26 cellular contexts compared by ENCODE assay signal in the genomic region with DNA sequence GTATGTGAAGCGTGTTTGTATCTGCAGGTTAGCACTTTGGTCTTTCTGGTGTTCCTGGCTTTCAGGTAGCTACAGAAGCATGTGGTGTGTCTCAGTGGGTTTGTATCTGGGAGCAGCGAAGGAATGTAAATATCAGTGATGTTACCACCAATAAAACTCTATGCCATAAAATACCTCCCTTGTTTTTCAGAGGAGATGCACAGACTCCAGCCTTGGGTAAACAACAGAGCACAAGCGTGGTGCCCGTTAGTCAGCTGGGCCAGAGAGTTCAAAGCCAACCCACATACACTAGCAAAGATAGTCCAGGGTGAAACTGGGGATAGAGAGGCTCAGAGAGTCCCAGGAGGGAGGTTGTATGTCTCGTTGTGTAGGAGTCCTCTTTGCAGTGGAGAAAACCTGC.
DNase-seq lines count a peak whose midpoint lies in the region; ATAC-seq and TF ChIP-seq lines count a peak whose summit lies in the region.
"Had no signal": no experiment of that assay in that cellular context is flagged by ENCODE, and none has a peak within 500 bp of the region (broad histone marks: within the 10 kb centered on the region; RNA-seq: fewer than 3 reads in every experiment).

No MANE protein-coding gene starts in this region.

- no peak overlapping the region for H3K4me2 ChIP-seq in H9 (ENCODE audit: insufficient read depth, insufficient read length, low read length)
- peak overlapping the region; percentile 0 for H3K4me2 ChIP-seq in hepatocyte
- H3K4me2 ChIP-seq: KMS-11, PC-9 had no signal

- H3K4me1 ChIP-seq in H9 (ENCODE audit: insufficient read depth, low read length) (peaks cover 10% of the 10 kb centered on the region), hepatocyte (ENCODE audit: insufficient read depth) (peaks cover 20% of the 10 kb centered on the region)

- no peak for TF ChIP-seq CTCF in H9 (conservative IDR thresholded peaks at IDR 0.05)
- no peak for TF ChIP-seq CTCF in hepatocyte (IDR thresholded peaks at IDR 0.05; ENCODE audit: poor library complexity)
- TF ChIP-seq CTCF in progenitor cell of endocrine pancreas (IDR thresholded peaks at IDR 0.05; ENCODE audit: unreplicated experiment): no peak

- no peak overlapping the region for H2BK12ac ChIP-seq in H9 (ENCODE audit: insufficient read length, low read depth, low read length)

- no peak for ATAC-seq in activated T-cell treated with anti-CD3 and anti-CD28 coated beads, Interleukin-2, amount 50 U/mL, for 4 hours

- H3K9ac ChIP-seq in H9 (ENCODE audit: extremely low read depth, insufficient read length, low read length): no peak overlapping the region
- H3K9ac ChIP-seq: KMS-11 had no signal

- H2AFZ ChIP-seq in H9 (ENCODE audit: low read length): no peak overlapping the region
- H2AFZ ChIP-seq in hepatocyte: no peak overlapping the region
- H2AFZ ChIP-seq: PC-9 had no signal

- no peaks in the 10 kb centered on the region for H3K79me2 ChIP-seq in H9 (ENCODE audit: insufficient read depth, low read length)
- H3K79me2 ChIP-seq in hepatocyte: no peaks in the 10 kb centered on the region

- H2BK120ac ChIP-seq in H9 (ENCODE audit: low read depth, low read length, poor library complexity, severe bottlenecking): no peak overlapping the region

- H3K9me2 ChIP-seq in hepatocyte (replicated peaks; ENCODE audit: insufficient read depth): no peaks in the 10 kb centered on the region

- in situ Hi-C loops in G401 (cut with HindIII; ENCODE audit: low sequenced_read_pairs): no loop called here

- H4K5ac ChIP-seq in H9 (ENCODE audit: insufficient read length, low read depth, low read length): no peak overlapping the region

- H2BK5ac ChIP-seq in H9 (ENCODE audit: insufficient read length, low read length): no peak overlapping the region

- no peak overlapping the region for H3K23ac ChIP-seq in H9 (ENCODE audit: insufficient read length, low read depth, low read length)

- peaks cover 8% of the 10 kb centered on the region for H3K27me3 Mint-ChIP-seq in H9 (ENCODE audit: low read depth)
- H3K27me3 Mint-ChIP-seq in progenitor cell of endocrine pancreas: peaks cover 13% of the 10 kb centered on the region
- H3K27me3 Mint-ChIP-seq in activated T-cell treated with anti-CD3 and anti-CD28 coated beads, Interleukin-2, amount 50 U/mL, for 4 hours (ENCODE audit: low read depth): peaks cover 17% of the 10 kb centered on the region
- H3K27me3 Mint-ChIP-seq: CD4-positive, CD25-positive, alpha-beta regulatory T cell had no signal

- no peak overlapping the region for H3K4me3 ChIP-seq in hepatocyte
- H3K4me3 ChIP-seq: PC-9, SK-N-MC had no signal

- H3K4me3 Mint-ChIP-seq in H9: no peak overlapping the region
- no peak overlapping the region for H3K4me3 Mint-ChIP-seq in progenitor cell of endocrine pancreas (ENCODE audit: low read depth)
- H3K4me3 Mint-ChIP-seq in activated T-cell treated with anti-CD3 and anti-CD28 coated beads, Interleukin-2, amount 50 U/mL, for 4 hours: no peak overlapping the region
- H3K4me3 Mint-ChIP-seq: CD4-positive, CD25-positive, alpha-beta regulatory T cell; HFFc6 had no signal

- H3K36me3 Mint-ChIP-seq in H9 (ENCODE audit: insufficient read depth in 1 of 3, low read depth in 3 of 3) (no peaks in the 10 kb centered on the region), progenitor cell of endocrine pancreas (ENCODE audit: insufficient read depth) (no peaks in the 10 kb centered on the region)
- H3K36me3 Mint-ChIP-seq in activated T-cell treated with anti-CD3 and anti-CD28 coated beads, Interleukin-2, amount 50 U/mL, for 4 hours (ENCODE audit: insufficient read depth): no peaks in the 10 kb centered on the region
- H3K36me3 Mint-ChIP-seq: CD4-positive, CD25-positive, alpha-beta regulatory T cell had no signal

- H4K91ac ChIP-seq in H9 (ENCODE audit: insufficient read length, low read depth, low read length): no peak overlapping the region

- no peak overlapping the region for H3K56ac ChIP-seq in H9 (ENCODE audit: insufficient read length, low read depth, low read length)

- H3K4me1 Mint-ChIP-seq in H9 (peaks cover 36 to 46% of the 10 kb centered on the region in 2 experiments), progenitor cell of endocrine pancreas (ENCODE audit: low read depth) (peaks cover 17% of the 10 kb centered on the region)
- no peaks in the 10 kb centered on the region for H3K4me1 Mint-ChIP-seq in activated T-cell treated with anti-CD3 and anti-CD28 coated beads, Interleukin-2, amount 50 U/mL, for 4 hours (ENCODE audit: low read depth)

- no peak overlapping the region for H3K18ac ChIP-seq in H9 (ENCODE audit: insufficient read length, low read depth, low read length)

- H2BK15ac ChIP-seq in H9 (ENCODE audit: low read depth, low read length): no peak overlapping the region

- H2AK5ac ChIP-seq in H9 (ENCODE audit: insufficient read length, low read length): no peak overlapping the region

- H3K14ac ChIP-seq in H9 (ENCODE audit: insufficient read depth, low read length): 0 out of 2 replicates have a peak overlapping the region, but pooled peaks have one; percentile 49

- H3K27me3 ChIP-seq in H9 (ENCODE audit: insufficient read depth, low read length): no peaks in the 10 kb centered on the region
- no peaks in the 10 kb centered on the region for H3K27me3 ChIP-seq in hepatocyte

- H3T11ph ChIP-seq in H9 (ENCODE audit: low read length): no peak overlapping the region

- H2BK20ac ChIP-seq in H9 (ENCODE audit: low read depth, low read length, poor library complexity, severe bottlenecking): no peak overlapping the region

- H3K27ac ChIP-seq in H9 (ENCODE audit: insufficient read length, low read depth, low read length) (no peak overlapping the region), hepatocyte (peak overlapping the region; percentile 13)
- H3K27ac ChIP-seq: HL-60, KMS-11, PC-9, RWPE1, SK-N-MC had no signal

- H3K27ac Mint-ChIP-seq in H9 (no peak overlapping the region), progenitor cell of endocrine pancreas (peak overlapping the region; percentile 65)
- H3K27ac Mint-ChIP-seq: CD4-positive, CD25-positive, alpha-beta regulatory T cell; HFFc6 had no signal

- H3K9me3 Mint-ChIP-seq in H9: no peaks in the 10 kb centered on the region; a peak in 1 of 5 replicates
- H3K9me3 Mint-ChIP-seq in progenitor cell of endocrine pancreas (ENCODE audit: low read depth): no peaks in the 10 kb centered on the region
- H3K9me3 Mint-ChIP-seq in activated T-cell treated with anti-CD3 and anti-CD28 coated beads, Interleukin-2, amount 50 U/mL, for 4 hours: no peaks in the 10 kb centered on the region

- H3K36me3 ChIP-seq in hepatocyte (replicated peaks; ENCODE audit: insufficient read depth, low read depth): no peaks in the 10 kb centered on the region

- DNase-seq in H9 (no peak), LoVo (ENCODE audit: low spot score) (peak; percentile 38), hepatocyte (ENCODE audit: low spot score) (peak; percentile 60), progenitor cell of endocrine pancreas (ENCODE audit: low spot score, unreplicated experiment) (no peak), G401 (ENCODE audit: low spot score) (no peak), NOMO-1 (lab: John Stamatoyannopoulos, UW; ENCODE audit: unreplicated experiment in 2 of 2) (no peak)
- no peak for DNase-seq in activated T-cell treated with anti-CD3 and anti-CD28 coated beads, Interleukin-2, amount 50 U/mL, for 4 hours
- DNase-seq: Calu3; CD4-positive, CD25-positive, alpha-beta regulatory T cell; DMS153; GF-D8; HFFc6; IMR-90; MV-4-11; NCI-H1105 treated with DMSO at 0.1 percent for 48 hours; NCI-H1694; NCI-H2081; NCI-H2171 treated with DMSO at 0.1 percent for 48 hours; NCI-H524 treated with DMSO at 0.1 percent for 48 hours; PC-9; SHP77 treated with DMSO at 0.1 percent for 48 hours; SW 1271 had no signal

- no peaks in the 10 kb centered on the region for H3K79me1 ChIP-seq in H9 (ENCODE audit: insufficient read depth, low read depth, low read length, poor library complexity, severe bottlenecking)

- H3K4ac ChIP-seq in H9 (ENCODE audit: low read depth, low read length): no peak overlapping the region

- H4K8ac ChIP-seq in H9 (replicated peaks; ENCODE audit: insufficient read length, low read depth, low read length): no peak overlapping the region

- H3K9me3 ChIP-seq in H9 (ENCODE audit: control insufficient read depth, low read depth, low read length) (no peaks in the 10 kb centered on the region), hepatocyte (ENCODE audit: low read depth) (no peaks in the 10 kb centered on the region)

- WGBS in H9 (ENCODE audit: extremely low coverage, insufficient read length, low lambda C conversion rate): 100% methylated on average over 1 of the region's 5 CpGs
- 30% methylated on average over 5 of the region's 5 CpGs for WGBS in hepatocyte (ENCODE audit: low lambda C conversion rate, missing lambda C conversion rate)

- H4K20me1 ChIP-seq in H9 (ENCODE audit: control insufficient read depth, insufficient read depth, insufficient read length): no peaks in the 10 kb centered on the region
- no peaks in the 10 kb centered on the region for H4K20me1 ChIP-seq in hepatocyte (ENCODE audit: insufficient read depth, poor library complexity, severe bottlenecking)

- H3K23me2 ChIP-seq in H9 (ENCODE audit: insufficient read length, low read depth, low read length, poor library complexity, severe bottlenecking): no peaks in the 10 kb centered on the region

Comparison
In these comparisons a context has a peak if more than half of its experiments do, and no peak if none do; other contexts are left out.
1. DNase-seq: peak in LoVo (single experiment) and hepatocyte (single experiment); none in H9 (single experiment), progenitor cell of endocrine pancreas (single experiment), G401 (single experiment), NOMO-1 (0 of 2) and activated T-cell treated with anti-CD3 and anti-CD28 coated beads, Interleukin-2, amount 50 U/mL, for 4 hours (single experiment).